ENCODE assay signal across 30 cellular contexts in the genomic region with DNA sequence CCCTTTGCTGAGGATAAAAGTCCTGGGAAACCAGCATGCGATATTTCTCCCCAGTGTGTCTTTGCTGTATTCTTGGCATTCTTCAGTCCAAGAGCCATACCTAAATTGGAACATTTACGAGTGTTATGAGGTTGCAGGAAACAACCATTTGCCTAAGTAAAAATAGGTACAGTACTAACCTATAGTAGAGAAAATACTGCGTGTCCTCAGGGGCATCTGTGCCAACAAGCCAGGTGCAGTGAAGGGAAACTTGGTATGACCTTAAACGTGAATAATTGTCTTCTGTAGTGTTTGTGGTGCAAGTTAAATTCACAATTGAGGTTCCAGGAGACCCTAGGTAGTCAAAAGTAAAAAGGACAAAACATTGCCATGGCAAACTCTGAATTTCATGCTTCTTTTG.
"Had no signal": no experiment of that assay in that cellular context is flagged by ENCODE, and none has a peak within 500 bp of the region (broad histone marks: within the 10 kb centered on the region; RNA-seq: fewer than 3 reads in every experiment).

No MANE protein-coding gene starts in this region.

- FAIRE-seq: astrocyte, urothelium cell line had no signal

- H2AFZ ChIP-seq: hepatocyte, neural progenitor cell had no signal

- H3K36me3 ChIP-seq: brain microvascular endothelial cell, gastrocnemius medialis, neural progenitor cell, right atrium auricular region had no signal

- DNase-seq: activated CD4-positive, alpha-beta memory T cell treated with anti-CD3 and anti-CD28 coated beads for 36 hours; activated CD4-positive, alpha-beta T cell treated with anti-CD3 and anti-CD28 coated beads for 48 hours; activated CD8-positive, alpha-beta memory T cell treated with anti-CD3 and anti-CD28 coated beads, Interleukin-2, amount 50 U/mL, for 48 hours; activated gamma-delta T cell; activated naive CD4-positive, alpha-beta T cell treated with anti-CD3 and anti-CD28 coated beads, Interleukin-2, amount 10 ng/mL, durations not matched to agents 7 days and 5 days; activated T-cell treated with anti-CD3 and anti-CD28 coated beads, Interleukin-2, amount 50 U/mL, for 24 hours; amniotic stem cell; brain microvascular endothelial cell; effector memory CD8-positive, alpha-beta T cell; erythroblast; gastrocnemius medialis; islet precursor cell; left cardiac atrium; left ventricle myocardium superior; mammary epithelial cell; naive thymus-derived CD8-positive, alpha-beta T cell; occipital lobe; stimulated activated CD4-positive, alpha-beta T cell treated with anti-CD3 and anti-CD28 coated beads, Interleukin-1b, Interleukin-23, amount 100 ng/mL, for 48 hours; stimulated activated CD4-positive, alpha-beta T cell treated with anti-CD3 and anti-CD28 coated beads, Interleukin-4, amount 100 ng/mL, for 4 hours; stimulated activated CD8-positive, alpha-beta memory T cell treated with anti-CD3 and anti-CD28 coated beads, Interleukin-4, amount 100 ng/mL, for 48 hours; stimulated activated naive CD4-positive, alpha-beta T cell; testis; trophoblast cell had no signal

- H3K4me2 ChIP-seq: hepatocyte, neural progenitor cell, smooth muscle cell had no signal

- H3K79me2 ChIP-seq: hepatocyte had no signal

- H3K9ac ChIP-seq: neural progenitor cell had no signal

- H3K4me1 ChIP-seq: gastrocnemius medialis, neural progenitor cell, right atrium auricular region, testis had no signal

- ATAC-seq: effector memory CD8-positive, alpha-beta T cell; gastrocnemius medialis; left cardiac atrium; left ventricle myocardium superior; naive thymus-derived CD8-positive, alpha-beta T cell had no signal

- H3K27ac ChIP-seq: brain microvascular endothelial cell, coronary artery, gastrocnemius medialis, hepatocyte, neural progenitor cell, right atrium auricular region, testis had no signal

- H3K9me3 ChIP-seq: gastrocnemius medialis, right atrium auricular region, testis had no signal

- H3K27me3 ChIP-seq: brain microvascular endothelial cell, gastrocnemius medialis, neural progenitor cell, right atrium auricular region, testis had no signal

- H3K4me3 ChIP-seq: coronary artery, gastrocnemius medialis, hepatocyte, neural progenitor cell, right atrium auricular region, smooth muscle cell, testis had no signal
